ENCODE assay signal across 27 cellular contexts in genomic region chr18:56433919-56434318, GRCh38.
"Had no signal": no experiment of that assay in that cellular context is flagged by ENCODE, and none has a peak within 500 bp of the region (broad histone marks: within the 10 kb centered on the region; RNA-seq: fewer than 3 reads in every experiment).

No MANE protein-coding gene starts in this region.

- H3K4me3 Mint-ChIP-seq: activated naive CD8-positive, alpha-beta T cell; naive thymus-derived CD4-positive, alpha-beta T cell; neural crest cell; stimulated activated effector memory CD8-positive, alpha-beta T cell treated with anti-CD3 and anti-CD28 coated beads, Interleukin-12 subunit alpha, Interleukin-12 subunit beta, amount 100 ng/mL, for 72 hours had no signal

- H3K4me1 ChIP-seq: adrenal gland, ascending aorta, right lobe of liver, transverse colon had no signal

- H3K27me3 ChIP-seq: adrenal gland, ascending aorta, brain microvascular endothelial cell, hepatocyte, right lobe of liver, transverse colon had no signal

- ATAC-seq: esophagus mucosa; left lobe of liver; naive thymus-derived CD4-positive, alpha-beta T cell; right lobe of liver; stimulated activated effector memory CD8-positive, alpha-beta T cell treated with anti-CD3 and anti-CD28 coated beads, Interleukin-12 subunit alpha, Interleukin-12 subunit beta, amount 100 ng/mL, for 72 hours had no signal

- H3K36me3 Mint-ChIP-seq: activated naive CD8-positive, alpha-beta T cell; naive thymus-derived CD4-positive, alpha-beta T cell; stimulated activated effector memory CD8-positive, alpha-beta T cell treated with anti-CD3 and anti-CD28 coated beads, Interleukin-12 subunit alpha, Interleukin-12 subunit beta, amount 100 ng/mL, for 72 hours had no signal

- H3K4me3 ChIP-seq: adrenal gland, ascending aorta, hepatocyte, lung, right lobe of liver, skin epidermis, transverse colon had no signal

- H3K27ac ChIP-seq: adrenal gland, ascending aorta, brain microvascular endothelial cell, hepatocyte, right lobe of liver, skin epidermis, transverse colon had no signal

- FAIRE-seq: endothelial cell of umbilical vein, kidney, urothelium cell line had no signal

- H3K79me2 ChIP-seq: hepatocyte had no signal

- H3K36me3 ChIP-seq: adrenal gland, ascending aorta, brain microvascular endothelial cell, right lobe of liver, transverse colon had no signal

- DNase-seq: activated CD4-positive, alpha-beta T cell treated with anti-CD3 and anti-CD28 coated beads for 1 hour; activated CD4-positive, alpha-beta T cell treated with anti-CD3 and anti-CD28 coated beads, Interleukin-2, amount 50 U/mL, for 1 hour; activated gamma-delta T cell treated with Interleukin-2 at 50 U/mL for 16 hours; activated T-cell treated with anti-CD3 and anti-CD28 coated beads, Interleukin-2, amount 50 U/mL, for 1 hour; adrenal gland; brain microvascular endothelial cell; central memory CD4-positive, alpha-beta T cell; dermis blood vessel endothelial cell; effector memory CD4-positive, alpha-beta T cell; foreskin melanocyte; kidney; naive thymus-derived CD4-positive, alpha-beta T cell; occipital lobe; right lobe of liver; stimulated activated CD4-positive, alpha-beta T cell treated with anti-CD3 and anti-CD28 coated beads, Interleukin-2, amount 100 ng/mL, for 24 hours; transverse colon had no signal

- H3K4me1 Mint-ChIP-seq: naive thymus-derived CD4-positive, alpha-beta T cell; neural crest cell; stimulated activated effector memory CD8-positive, alpha-beta T cell treated with anti-CD3 and anti-CD28 coated beads, Interleukin-12 subunit alpha, Interleukin-12 subunit beta, amount 100 ng/mL, for 72 hours had no signal

- H3K27ac Mint-ChIP-seq: activated naive CD8-positive, alpha-beta T cell; naive thymus-derived CD4-positive, alpha-beta T cell; stimulated activated effector memory CD8-positive, alpha-beta T cell treated with anti-CD3 and anti-CD28 coated beads, Interleukin-12 subunit alpha, Interleukin-12 subunit beta, amount 100 ng/mL, for 72 hours had no signal

- H3K4me2 ChIP-seq: hepatocyte had no signal

- H3K9me3 ChIP-seq: adrenal gland, ascending aorta, right lobe of liver, transverse colon had no signal

- H2AFZ ChIP-seq: hepatocyte had no signal
